ENCODE assay signal across 19 cellular contexts in genomic region chr7:82173400-82174021, GRCh38.
"Had no signal": no experiment of that assay in that cellular context is flagged by ENCODE, and none has a peak within 500 bp of the region (broad histone marks: within the 10 kb centered on the region; RNA-seq: fewer than 3 reads in every experiment).

No MANE protein-coding gene starts in this region.

- H3K4me1 ChIP-seq: ascending aorta, thyroid gland, vagina had no signal

- H3K27me3 ChIP-seq: ascending aorta, heart left ventricle, thyroid gland, vagina had no signal

- H3K36me3 ChIP-seq: ascending aorta, thyroid gland, vagina had no signal

- ATAC-seq: heart left ventricle, left lobe of liver had no signal

- H3K4me3 ChIP-seq: ascending aorta, coronary artery, heart left ventricle, lung, thyroid gland, vagina had no signal

- H3K9me3 ChIP-seq: ascending aorta, heart left ventricle, thyroid gland, vagina had no signal

- DNase-seq: activated CD4-positive, alpha-beta T cell treated with anti-CD3 and anti-CD28 coated beads for 1 hour; activated CD8-positive, alpha-beta memory T cell treated with anti-CD3 and anti-CD28 coated beads for 24 hours; activated CD8-positive, alpha-beta memory T cell treated with anti-CD3 and anti-CD28 coated beads, Interleukin-2, amount 50 U/mL, for 48 hours; activated effector memory CD4-positive, alpha-beta T cell treated with Interleukin-2 at 50 U/mL for 16 hours; activated naive CD4-positive, alpha-beta T cell treated with anti-CD3 and anti-CD28 coated beads, Interleukin-2, amount 10 ng/mL, durations not matched to agents 7 days and 5 days; activated T-cell treated with anti-CD3 and anti-CD28 coated beads, Interleukin-2, amount 50 U/mL, for 48 hours; heart left ventricle; kidney; stimulated activated CD4-positive, alpha-beta T cell treated with anti-CD3 and anti-CD28 coated beads, Interleukin-12 subunit alpha, Interleukin-12 subunit beta, amount 100 ng/mL, for 4 hours; stimulated activated CD4-positive, alpha-beta T cell treated with anti-CD3 and anti-CD28 coated beads, Interleukin-1b, Interleukin-23, amount 100 ng/mL, for 48 hours; stimulated activated CD8-positive, alpha-beta memory T cell treated with anti-CD3 and anti-CD28 coated beads, Interleukin-4, amount 100 ng/mL, for 48 hours; stimulated activated naive CD4-positive, alpha-beta T cell; T1000; thyroid gland had no signal

- H3K27ac ChIP-seq: ascending aorta, coronary artery, heart left ventricle, thyroid gland, vagina had no signal
